ENCODE assay signal across 18 cellular contexts in the genomic region with DNA sequence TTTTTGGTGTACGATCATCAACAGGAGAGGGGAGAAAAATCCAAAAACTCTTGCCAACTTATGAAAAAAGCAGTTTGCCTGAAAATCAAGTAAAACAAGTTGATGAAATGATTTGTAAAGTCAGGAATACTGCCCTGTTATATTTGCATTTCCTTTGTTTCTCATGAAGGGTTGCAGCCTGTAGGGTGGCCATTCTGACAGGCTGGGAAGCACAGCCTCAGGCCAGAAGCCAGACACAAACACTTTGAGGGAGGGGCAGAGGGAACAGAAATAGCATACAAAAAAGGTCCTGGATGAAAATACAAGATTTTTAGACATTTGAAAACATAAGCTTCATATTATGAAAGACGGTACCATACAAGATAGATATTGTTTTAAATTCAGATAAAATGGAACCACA.
"Had no signal": no experiment of that assay in that cellular context is flagged by ENCODE, and none has a peak within 500 bp of the region (broad histone marks: within the 10 kb centered on the region; RNA-seq: fewer than 3 reads in every experiment).

No MANE protein-coding gene starts in this region.

- H3K27ac ChIP-seq: breast epithelium, gastroesophageal sphincter, transverse colon had no signal

- H3K9me3 ChIP-seq: breast epithelium, gastroesophageal sphincter, transverse colon had no signal

- H3K36me3 ChIP-seq: breast epithelium, gastroesophageal sphincter, transverse colon had no signal

- H3K36me3 Mint-ChIP-seq: natural killer cell treated with Interleukin-12 subunit alpha and Interleukin-12 subunit beta and Interleukin-15 and Interleukin-18, amount 100 ng/mL, for 72 hours had no signal

- H3K9me3 Mint-ChIP-seq: activated CD4-positive, alpha-beta T cell treated with anti-CD3 and anti-CD28 coated beads, Interleukin-2, amount 10 ng/mL, durations not matched to agents 24 days and 14 days; activated naive CD8-positive, alpha-beta T cell treated with anti-CD3 and anti-CD28 coated beads for 36 hours; natural killer cell treated with Interleukin-12 subunit alpha and Interleukin-12 subunit beta and Interleukin-15 and Interleukin-18, amount 100 ng/mL, for 72 hours had no signal

- H3K4me3 ChIP-seq: breast epithelium, gastroesophageal sphincter, transverse colon had no signal

- H3K27ac Mint-ChIP-seq: activated CD4-positive, alpha-beta T cell treated with anti-CD3 and anti-CD28 coated beads, Interleukin-2, amount 10 ng/mL, durations not matched to agents 24 days and 14 days; activated naive CD8-positive, alpha-beta T cell treated with anti-CD3 and anti-CD28 coated beads for 36 hours; natural killer cell treated with Interleukin-12 subunit alpha and Interleukin-12 subunit beta and Interleukin-15 and Interleukin-18, amount 100 ng/mL, for 72 hours; T-helper 17 cell had no signal

- ATAC-seq: activated CD8-positive, alpha-beta T cell treated with anti-CD3 and anti-CD28 coated beads, Interleukin-2, amount 10 ng/mL, durations not matched to agents 7 days and 5 days; gastroesophageal sphincter; left lobe of liver; natural killer cell treated with Interleukin-12 subunit alpha and Interleukin-12 subunit beta and Interleukin-15 and Interleukin-18, amount 100 ng/mL, for 72 hours; SK-N-SH treated with all-trans-retinoic acid at 6 μM for 48 hours; T-helper 17 cell had no signal

- H3K4me3 Mint-ChIP-seq: activated CD4-positive, alpha-beta T cell treated with anti-CD3 and anti-CD28 coated beads, Interleukin-2, amount 10 ng/mL, durations not matched to agents 24 days and 14 days; activated CD8-positive, alpha-beta T cell treated with anti-CD3 and anti-CD28 coated beads, Interleukin-2, amount 10 ng/mL, durations not matched to agents 7 days and 5 days; activated naive CD8-positive, alpha-beta T cell treated with anti-CD3 and anti-CD28 coated beads for 36 hours; natural killer cell treated with Interleukin-12 subunit alpha and Interleukin-12 subunit beta and Interleukin-15 and Interleukin-18, amount 100 ng/mL, for 72 hours; T-helper 17 cell had no signal

- H3K27me3 ChIP-seq: breast epithelium, gastroesophageal sphincter, transverse colon had no signal

- H3K27me3 Mint-ChIP-seq: activated CD4-positive, alpha-beta T cell treated with anti-CD3 and anti-CD28 coated beads, Interleukin-2, amount 10 ng/mL, durations not matched to agents 24 days and 14 days; activated naive CD8-positive, alpha-beta T cell treated with anti-CD3 and anti-CD28 coated beads for 36 hours; natural killer cell treated with Interleukin-12 subunit alpha and Interleukin-12 subunit beta and Interleukin-15 and Interleukin-18, amount 100 ng/mL, for 72 hours; T-helper 17 cell had no signal

- DNase-seq: activated CD4-positive, alpha-beta T cell treated with anti-CD3 and anti-CD28 coated beads, Interleukin-2, amount 10 ng/mL, durations not matched to agents 24 days and 14 days; activated CD4-positive, CD25-positive, alpha-beta regulatory T cell; activated CD8-positive, alpha-beta memory T cell treated with anti-CD3 and anti-CD28 coated beads, Interleukin-2, amount 50 U/mL, for 4 hours; activated CD8-positive, alpha-beta T cell treated with anti-CD3 and anti-CD28 coated beads, Interleukin-2, amount 10 ng/mL, durations not matched to agents 7 days and 5 days; activated gamma-delta T cell; activated naive CD8-positive, alpha-beta T cell treated with anti-CD3 and anti-CD28 coated beads for 36 hours; activated T-cell treated with anti-CD3 and anti-CD28 coated beads, Interleukin-2, amount 50 U/mL, for 48 hours; aorta; nucleus accumbens; stimulated activated CD4-positive, alpha-beta T cell treated with anti-CD3 and anti-CD28 coated beads, Interleukin-4, amount 100 ng/mL, for 1 hour; stimulated activated naive CD4-positive, alpha-beta T cell treated with Interleukin-2 at 50 U/mL for 16 hours; T-helper 17 cell; transverse colon had no signal
